ENCODE assay signal across 8 cellular contexts in genomic region chr11:93783767-93784151, GRCh38. TPM values are rescaled to one million over a fixed set of nuclear protein-coding genes. Genes with fewer than 3 reads are reported as not detected.
DNase-seq lines count a peak whose midpoint lies in the region; ATAC-seq and TF ChIP-seq lines count a peak whose summit lies in the region.

No MANE protein-coding gene starts in this region.

- ATAC-seq in GM21786 (IDR thresholded peaks at IDR 0.05; ENCODE audit: unreplicated experiment): peak; percentile 47
- peak; percentile 14 to 24 for ATAC-seq in naive B cell (ENCODE audit: low read depth in 2 of 2)

- H3K9me3 ChIP-seq in ES-I3 (ENCODE audit: control insufficient read depth, insufficient read depth, low read length) (no peaks in the 10 kb centered on the region), Loucy (ENCODE audit: insufficient read depth, low read depth, low read length) (no peaks in the 10 kb centered on the region)

- H3K27me3 Mint-ChIP-seq in dendritic cell treated with granulocyte-macrophage colony-stimulating factor and Interleukin-4, amounts not matched to agents 40 ng/mL and 50 ng/mL, for 4 days: no peaks in the 10 kb centered on the region
- H3K27me3 Mint-ChIP-seq in naive B cell: no peaks in the 10 kb centered on the region

- H3K36me3 Mint-ChIP-seq in dendritic cell treated with granulocyte-macrophage colony-stimulating factor and Interleukin-4, amounts not matched to agents 40 ng/mL and 50 ng/mL, for 4 days (ENCODE audit: low read depth): peaks cover 44% of the 10 kb centered on the region
- H3K36me3 Mint-ChIP-seq in naive B cell: peaks cover 0 to 13% of the 10 kb centered on the region in 2 donors

- no peaks in the 10 kb centered on the region; the same call in 1 of the 2 replicates for H3K36me3 ChIP-seq in ES-I3 (ENCODE audit: insufficient read depth, low read length)
- peaks cover 2% of the 10 kb centered on the region; the same call in 1 of the 2 replicates for H3K36me3 ChIP-seq in Loucy (ENCODE audit: insufficient read depth, low read length)

- no peak for TF ChIP-seq CTCF in Loucy (conservative IDR thresholded peaks at IDR 0.05; ENCODE audit: low read length)
- no peak for TF ChIP-seq CTCF in GM10248 (IDR thresholded peaks at IDR 0.05; ENCODE audit: control extremely low read depth, extremely low read depth, low read depth, missing control alignments)

- H2AFZ ChIP-seq in Loucy (ENCODE audit: low read length): peak overlapping the region; percentile 94

- DNase-seq in naive B cell (no peak), 8988T (no peak), GM10248 (ENCODE audit: extremely low spot score) (no peak), NCI-H1048 (lab: John Stamatoyannopoulos, UW) (no peak)

- H4K20me1 ChIP-seq in Loucy (ENCODE audit: insufficient read depth, low read length, poor library complexity, severe bottlenecking): peaks cover 40% of the 10 kb centered on the region

- POLR2A ChIA-PET in GM10248 (lab: Yijun Ruan, JAX): interaction anchor here (0.6 to 2.2 kb wide), 5 partner anchors 13 to 94 kb away, joined by 3 to 35 read pairs (median 4); partner anchors contain the start of genes C11orf54 and TAF1D

- no peaks in the 10 kb centered on the region for H3K9me3 Mint-ChIP-seq in dendritic cell treated with granulocyte-macrophage colony-stimulating factor and Interleukin-4, amounts not matched to agents 40 ng/mL and 50 ng/mL, for 4 days
- H3K9me3 Mint-ChIP-seq in naive B cell: no peaks in the 10 kb centered on the region

- H3K9ac ChIP-seq in ES-I3 (ENCODE audit: low read depth, low read length): peak overlapping the region; percentile 91
- H3K9ac ChIP-seq in Loucy (ENCODE audit: low read depth, low read length, poor library complexity, severe bottlenecking): peak overlapping the region; percentile 98

- peaks cover 8% of the 10 kb centered on the region for H3K27me3 ChIP-seq in Loucy (ENCODE audit: insufficient read depth, low read length, poor library complexity, severe bottlenecking)

- H3K4me3 ChIP-seq in Loucy (ENCODE audit: low read length, poor library complexity, severe bottlenecking): peak overlapping the region; percentile 83

- no peaks in the 10 kb centered on the region for H3F3A ChIP-seq in Loucy (ENCODE audit: low read depth)

- peak overlapping the region; percentile 80 for H3K4me2 ChIP-seq in Loucy (ENCODE audit: low read depth, low read length, poor library complexity, severe bottlenecking)

- no peaks in the 10 kb centered on the region for H3K4me1 ChIP-seq in ES-I3 (ENCODE audit: insufficient read depth, low read length)
- H3K4me1 ChIP-seq in Loucy (ENCODE audit: insufficient read depth, low read length, poor library complexity, severe bottlenecking): peaks cover 30% of the 10 kb centered on the region

- intact Hi-C loops in dendritic cell treated with granulocyte-macrophage colony-stimulating factor and Interleukin-4, amounts not matched to agents 40 ng/mL and 50 ng/mL, for 4 days (cut with micrococcal nuclease): loop anchor here (1.0 to 10.0 kb wide), 3 partner anchors 42 to 589 kb away; partner anchors contain the start of genes C11orf54, CEP295, SLC36A4 and TAF1D

- H3K9me2 ChIP-seq in Loucy (replicated peaks; ENCODE audit: low read depth, low read length): no peaks in the 10 kb centered on the region

- H3K4me3 Mint-ChIP-seq in dendritic cell treated with granulocyte-macrophage colony-stimulating factor and Interleukin-4, amounts not matched to agents 40 ng/mL and 50 ng/mL, for 4 days: peak overlapping the region; percentile 88
- peak overlapping the region; percentile 90 to 100 (median 98) for H3K4me3 Mint-ChIP-seq in naive B cell

- H3K4me1 Mint-ChIP-seq in dendritic cell treated with granulocyte-macrophage colony-stimulating factor and Interleukin-4, amounts not matched to agents 40 ng/mL and 50 ng/mL, for 4 days (ENCODE audit: low read depth): peaks cover 31% of the 10 kb centered on the region
- H3K4me1 Mint-ChIP-seq in naive B cell: peaks cover 26 to 39% (median 37%) of the 10 kb centered on the region in 3 donors

- H3K27ac Mint-ChIP-seq in dendritic cell treated with granulocyte-macrophage colony-stimulating factor and Interleukin-4, amounts not matched to agents 40 ng/mL and 50 ng/mL, for 4 days: peak overlapping the region; percentile 90
- peak overlapping the region; percentile 79 to 97 (median 90) for H3K27ac Mint-ChIP-seq in naive B cell

- H3K79me2 ChIP-seq in Loucy (ENCODE audit: insufficient read depth, low read length): peaks cover 54% of the 10 kb centered on the region

- CTCF ChIA-PET in GM10248 (lab: Yijun Ruan, JAX): interaction anchor here (0.8 to 2.4 kb wide), 21 partner anchors 9 to 721 kb away, joined by 3 to 10 read pairs (median 5); partner anchors contain the start of genes C11orf54 and TAF1D

RNA-seq across cellular contexts. Expression of gene MED17, which starts 0.3 kb away (rescaled TPM):
- 10 to 100 TPM; 15.0 to 36.0 (median 19.2) TPM for polyA plus RNA-seq in naive B cell (ENCODE audit: low read depth in 6 of 6)

RNA-seq across cellular contexts. Expression of gene C11orf54, which starts 42.3 kb away (rescaled TPM):
- polyA plus RNA-seq in naive B cell (ENCODE audit: low read depth in 6 of 6): 10 to 100 TPM; 15.0 to 29.1 (median 19.8) TPM

RNA-seq across cellular contexts. Expression of gene TAF1D, which starts 42.5 kb away (rescaled TPM):
- 10 to 100 TPM; 24.9 to 51.2 (median 36.0) TPM for polyA plus RNA-seq in naive B cell (ENCODE audit: low read depth in 6 of 6)
